In the genomic region with DNA sequence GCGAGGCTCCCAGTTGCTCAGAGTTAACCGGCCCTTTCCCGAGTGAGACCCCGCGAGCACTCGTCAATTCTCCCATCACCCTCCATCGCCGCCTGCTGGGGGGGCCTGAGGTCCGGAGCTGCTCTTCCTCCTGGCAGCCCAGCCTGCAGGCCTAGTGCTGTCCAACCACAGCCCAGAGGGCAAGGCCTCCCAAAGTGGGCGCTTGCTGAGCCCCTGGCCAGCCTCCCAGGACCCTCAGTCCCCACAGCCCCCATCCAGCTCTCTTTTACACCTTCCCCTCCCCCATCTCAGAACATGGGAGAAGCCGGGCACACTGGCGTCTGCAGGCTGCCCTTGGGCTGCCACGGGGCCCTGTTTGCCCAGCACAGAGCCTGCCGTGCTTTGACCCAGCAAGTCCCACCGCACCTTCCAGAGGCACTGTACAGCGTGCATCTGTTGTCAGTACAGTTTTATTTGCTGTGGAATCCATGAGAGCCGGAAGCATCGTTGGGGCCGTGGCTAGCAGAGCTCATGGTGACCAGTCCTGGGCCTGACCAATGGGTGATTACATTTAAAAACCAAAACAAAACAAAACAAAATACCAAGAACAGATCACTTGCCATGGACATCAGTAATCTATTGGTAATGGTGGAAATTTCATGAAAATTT, we compare ENCODE assay signal across 29 cellular contexts.
DNase-seq lines count a peak whose midpoint lies in the region; ATAC-seq and TF ChIP-seq lines count a peak whose summit lies in the region.
"Had no signal": no experiment of that assay in that cellular context is flagged by ENCODE, and none has a peak within 500 bp of the region (broad histone marks: within the 10 kb centered on the region; RNA-seq: fewer than 3 reads in every experiment).

No MANE protein-coding gene starts in this region.

- H3K27me3 ChIP-seq in BLaER1 (peaks cover 44% of the 10 kb centered on the region), H9 (ENCODE audit: insufficient read depth, low read length) (no peaks in the 10 kb centered on the region)
- H3K27me3 ChIP-seq: MG63 had no signal

- no peak overlapping the region for H4K8ac ChIP-seq in H9 (replicated peaks; ENCODE audit: insufficient read length, low read depth, low read length)

- no peak overlapping the region for H3T11ph ChIP-seq in H9 (ENCODE audit: low read length)

- in situ Hi-C loops in KBM-7 (cut with MboI; ENCODE audit: low pct_unique_long_range_greater_than_20kb, low sequenced_read_pairs) (no loop called here), GM13977 (cut with MboI; ENCODE audit: low pct_unique_long_range_greater_than_20kb, low sequenced_read_pairs, unreplicated experiment) (no loop called here)

- WGBS in H9 (ENCODE audit: extremely low coverage, insufficient read length, low lambda C conversion rate): no CpG with 5 or more reads among the region's 19 CpGs

- DNase-seq in H9 (peak; percentile 64), nephron progenitor cell (no peak), KBM-7 (no peak), GM13977 (ENCODE audit: low spot score) (no peak)
- no peak for DNase-seq in central memory CD8-positive, alpha-beta T cell (ENCODE audit: low spot score in 2 of 2)
- DNase-seq in T-helper 2 cell treated with Interferon-gamma antibody and Interleukin-4, amounts not matched to agents 5 μg/mL and 100 μg/mL, for 36 hours (ENCODE audit: low spot score): no peak
- DNase-seq: activated CD4-positive, alpha-beta T cell treated with anti-CD3 and anti-CD28 coated beads for 4 hours; activated gamma-delta T cell; activated naive CD8-positive, alpha-beta T cell treated with anti-CD3 and anti-CD28 coated beads for 36 hours; activated T-cell treated with anti-CD3 and anti-CD28 coated beads, Interleukin-2, amount 50 U/mL, for 24 hours; anterior cingulate cortex; DMS79 treated with DMSO at 0.1 percent for 48 hours; effector memory CD4-positive, alpha-beta T cell; GF-D8; MG63; NCI-H1105 treated with DMSO at 0.1 percent for 48 hours; NCI-H1930; NCI-H510A treated with DMSO at 0.1 percent for 48 hours; nucleus accumbens; stimulated activated CD4-positive, alpha-beta T cell treated with anti-CD3 and anti-CD28 coated beads, Interleukin-15, amount 100 ng/mL, for 24 hours; stimulated activated CD4-positive, alpha-beta T cell treated with anti-CD3 and anti-CD28 coated beads, Interleukin-4, amount 100 ng/mL, for 4 hours; T-helper 9 cell had no signal

- no peak overlapping the region for H4K91ac ChIP-seq in H9 (ENCODE audit: insufficient read length, low read depth, low read length)

- H3K9me3 Mint-ChIP-seq in H9 (no peaks in the 10 kb centered on the region), nephron progenitor cell (no peaks in the 10 kb centered on the region)
- H3K9me3 Mint-ChIP-seq in central memory CD8-positive, alpha-beta T cell: no peaks in the 10 kb centered on the region
- no peaks in the 10 kb centered on the region for H3K9me3 Mint-ChIP-seq in T-helper 2 cell treated with Interferon-gamma antibody and Interleukin-4, amounts not matched to agents 5 μg/mL and 100 μg/mL, for 36 hours
- H3K9me3 Mint-ChIP-seq: activated naive CD8-positive, alpha-beta T cell treated with anti-CD3 and anti-CD28 coated beads for 36 hours; activated T-cell treated with anti-CD3 and anti-CD28 coated beads, Interleukin-2, amount 50 U/mL, for 24 hours; memory B cell had no signal

- H3K23ac ChIP-seq in H9 (ENCODE audit: insufficient read length, low read depth, low read length): no peak overlapping the region

- TF ChIP-seq CTCF in H9 (conservative IDR thresholded peaks at IDR 0.05) (peak; percentile 39; the same call in 2 of the 3 replicates), nephron progenitor cell (IDR thresholded peaks at IDR 0.05) (no peak), GM13977 (IDR thresholded peaks at IDR 0.05; ENCODE audit: extremely low read depth, insufficient read depth, missing control alignments) (no peak)

- no peak overlapping the region for H3K18ac ChIP-seq in H9 (ENCODE audit: insufficient read length, low read depth, low read length)

- no peak overlapping the region for H2AK5ac ChIP-seq in H9 (ENCODE audit: insufficient read length, low read length)

- H3K36me3 ChIP-seq in BLaER1: no peaks in the 10 kb centered on the region

- H3K4me2 ChIP-seq in BLaER1 (peak overlapping the region; percentile 95), H9 (ENCODE audit: insufficient read depth, insufficient read length, low read length) (no peak overlapping the region)
- H3K4me2 ChIP-seq: KMS-11 had no signal

- H2BK20ac ChIP-seq in H9 (ENCODE audit: low read depth, low read length, poor library complexity, severe bottlenecking): no peak overlapping the region

- no peak for ATAC-seq in central memory CD8-positive, alpha-beta T cell (replicated peaks; ENCODE audit: extremely low read depth, poor library complexity, severe bottlenecking)
- no peak for ATAC-seq in HG02763 (IDR thresholded peaks at IDR 0.05; ENCODE audit: unreplicated experiment)
- ATAC-seq: psoas muscle had no signal

- no peak overlapping the region for H2BK120ac ChIP-seq in H9 (ENCODE audit: low read depth, low read length, poor library complexity, severe bottlenecking)

- H3K4me1 Mint-ChIP-seq in H9: peaks cover 68 to 80% of the 10 kb centered on the region in 2 experiments
- peaks cover 42% of the 10 kb centered on the region for H3K4me1 Mint-ChIP-seq in central memory CD8-positive, alpha-beta T cell
- H3K4me1 Mint-ChIP-seq in nephron progenitor cell: peaks cover 95% of the 10 kb centered on the region
- peaks cover 4% of the 10 kb centered on the region for H3K4me1 Mint-ChIP-seq in T-helper 2 cell treated with Interferon-gamma antibody and Interleukin-4, amounts not matched to agents 5 μg/mL and 100 μg/mL, for 36 hours (ENCODE audit: low read depth)

- no peak overlapping the region for H4K5ac ChIP-seq in H9 (ENCODE audit: insufficient read length, low read depth, low read length)

- H3K27me3 Mint-ChIP-seq in H9 (ENCODE audit: low read depth) (peaks cover 16% of the 10 kb centered on the region), nephron progenitor cell (ENCODE audit: low read depth, poor library complexity) (peaks cover 30% of the 10 kb centered on the region)
- peaks cover 33% of the 10 kb centered on the region for H3K27me3 Mint-ChIP-seq in central memory CD8-positive, alpha-beta T cell
- peaks cover 38% of the 10 kb centered on the region for H3K27me3 Mint-ChIP-seq in T-helper 2 cell treated with Interferon-gamma antibody and Interleukin-4, amounts not matched to agents 5 μg/mL and 100 μg/mL, for 36 hours (ENCODE audit: low read depth)

- no peak overlapping the region for H3K9ac ChIP-seq in BLaER1
- H3K9ac ChIP-seq in H9 (ENCODE audit: extremely low read depth, insufficient read length, low read length): no peak overlapping the region
- H3K9ac ChIP-seq: KMS-11 had no signal

- no peak overlapping the region for H2BK5ac ChIP-seq in H9 (ENCODE audit: insufficient read length, low read length)

- no peaks in the 10 kb centered on the region for H3K9me3 ChIP-seq in BLaER1
- no peaks in the 10 kb centered on the region for H3K9me3 ChIP-seq in H9 (ENCODE audit: control insufficient read depth, low read depth, low read length)
- H3K9me3 ChIP-seq: left lung, MG63, psoas muscle had no signal

- no peak overlapping the region for H2BK12ac ChIP-seq in H9 (ENCODE audit: insufficient read length, low read depth, low read length)

- no peak overlapping the region for H2AFZ ChIP-seq in H9 (ENCODE audit: low read length)

- H3K4me3 ChIP-seq in BLaER1: no peak overlapping the region
- H3K4me3 ChIP-seq: coronary artery, left lung, MG63, psoas muscle had no signal

- H3K56ac ChIP-seq in H9 (ENCODE audit: insufficient read length, low read depth, low read length): no peak overlapping the region

- no peaks in the 10 kb centered on the region for H3K79me1 ChIP-seq in H9 (ENCODE audit: insufficient read depth, low read depth, low read length, poor library complexity, severe bottlenecking)

- H3K4ac ChIP-seq in H9 (ENCODE audit: low read depth, low read length): no peak overlapping the region

- H2BK15ac ChIP-seq in H9 (ENCODE audit: low read depth, low read length): no peak overlapping the region

- peaks cover 6% of the 10 kb centered on the region for H3K23me2 ChIP-seq in H9 (ENCODE audit: insufficient read length, low read depth, low read length, poor library complexity, severe bottlenecking)

- H4K20me1 ChIP-seq in BLaER1 (peaks cover 57% of the 10 kb centered on the region), H9 (ENCODE audit: control insufficient read depth, insufficient read depth, insufficient read length) (no peaks in the 10 kb centered on the region)

- H3K4me3 Mint-ChIP-seq in H9 (no peak overlapping the region; a peak in 1 of 5 replicates), nephron progenitor cell (peak overlapping the region; percentile 61)
- H3K4me3 Mint-ChIP-seq in central memory CD8-positive, alpha-beta T cell: no peak overlapping the region
- no peak overlapping the region for H3K4me3 Mint-ChIP-seq in T-helper 2 cell treated with Interferon-gamma antibody and Interleukin-4, amounts not matched to agents 5 μg/mL and 100 μg/mL, for 36 hours
- H3K4me3 Mint-ChIP-seq: activated naive CD8-positive, alpha-beta T cell treated with anti-CD3 and anti-CD28 coated beads for 36 hours; activated T-cell treated with anti-CD3 and anti-CD28 coated beads, Interleukin-2, amount 50 U/mL, for 24 hours had no signal

- peak overlapping the region in 2 of 3 experiments; percentile 70 to 80; a peak in 3 of 7 replicates for H3K27ac Mint-ChIP-seq in H9
- H3K27ac Mint-ChIP-seq in central memory CD8-positive, alpha-beta T cell (ENCODE audit: low read depth): peak overlapping the region; percentile 87
- H3K27ac Mint-ChIP-seq in nephron progenitor cell: peak overlapping the region; percentile 93
- no peak overlapping the region for H3K27ac Mint-ChIP-seq in T-helper 2 cell treated with Interferon-gamma antibody and Interleukin-4, amounts not matched to agents 5 μg/mL and 100 μg/mL, for 36 hours
- H3K27ac Mint-ChIP-seq: activated naive CD8-positive, alpha-beta T cell treated with anti-CD3 and anti-CD28 coated beads for 36 hours; activated T-cell treated with anti-CD3 and anti-CD28 coated beads, Interleukin-2, amount 50 U/mL, for 24 hours had no signal

- H3K14ac ChIP-seq in H9 (ENCODE audit: insufficient read depth, low read length): no peak overlapping the region

- H3K36me3 Mint-ChIP-seq in H9 (ENCODE audit: insufficient read depth in 1 of 3, low read depth in 3 of 3) (peaks cover 12 to 21% (median 19%) of the 10 kb centered on the region in 3 experiments), nephron progenitor cell (ENCODE audit: low read depth) (peaks cover 17% of the 10 kb centered on the region)
- peaks cover 6% of the 10 kb centered on the region for H3K36me3 Mint-ChIP-seq in central memory CD8-positive, alpha-beta T cell (ENCODE audit: insufficient read depth)
- H3K36me3 Mint-ChIP-seq in T-helper 2 cell treated with Interferon-gamma antibody and Interleukin-4, amounts not matched to agents 5 μg/mL and 100 μg/mL, for 36 hours (ENCODE audit: low read depth): no peaks in the 10 kb centered on the region
- H3K36me3 Mint-ChIP-seq: activated naive CD8-positive, alpha-beta T cell treated with anti-CD3 and anti-CD28 coated beads for 36 hours; memory B cell had no signal

- H3K4me1 ChIP-seq in BLaER1 (peaks cover 93% of the 10 kb centered on the region), H9 (ENCODE audit: insufficient read depth, low read length) (peaks cover 8% of the 10 kb centered on the region)

- H3K79me2 ChIP-seq in H9 (ENCODE audit: insufficient read depth, low read length): no peaks in the 10 kb centered on the region

- H3K27ac ChIP-seq in BLaER1 (no peak overlapping the region), H9 (ENCODE audit: insufficient read length, low read depth, low read length) (no peak overlapping the region)
- H3K27ac ChIP-seq: coronary artery, KMS-11, left lung, psoas muscle had no signal
